In the genomic region with DNA sequence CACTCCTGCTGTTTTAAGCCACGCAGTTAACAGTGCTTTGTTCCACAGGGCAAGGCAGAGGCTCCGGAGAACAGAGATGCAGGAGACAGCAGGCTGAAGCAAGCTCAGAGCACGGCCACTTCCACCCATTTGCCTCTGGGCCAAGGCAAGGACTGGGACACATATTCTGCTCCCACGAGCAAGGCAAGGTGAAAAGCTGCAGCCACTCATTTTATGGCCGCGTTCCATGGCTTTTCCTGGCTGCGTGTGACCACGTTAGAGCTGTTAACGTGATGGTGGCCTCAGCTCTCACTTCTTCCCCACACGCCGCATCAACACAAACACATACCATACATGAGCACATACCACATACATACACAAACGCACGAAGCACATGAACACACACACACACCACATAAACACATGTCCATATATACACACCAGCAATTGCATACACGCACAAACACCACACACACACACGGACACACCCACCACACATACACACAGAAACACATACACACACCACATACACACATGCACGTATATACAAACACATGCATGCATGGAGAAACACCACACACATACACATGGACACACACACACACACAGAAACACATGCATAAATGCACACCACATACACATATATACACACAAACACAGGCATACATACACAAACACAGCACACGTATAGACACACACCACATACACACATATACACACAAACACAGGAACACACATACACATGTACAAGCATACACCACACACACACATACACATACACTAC, we compare ENCODE assay signal across 23 cellular contexts.
"Had no signal": no experiment of that assay in that cellular context is flagged by ENCODE, and none has a peak within 500 bp of the region (broad histone marks: within the 10 kb centered on the region; RNA-seq: fewer than 3 reads in every experiment).

No MANE protein-coding gene starts in this region.

- H3K36me3 ChIP-seq: cardiac muscle cell had no signal

- H3K27me3 ChIP-seq: cardiac muscle cell had no signal

- ATAC-seq: activated T-cell treated with anti-CD3 and anti-CD28 coated beads, Interleukin-2, amount 50 U/mL, for 4 hours; PC-3; T-cell had no signal

- FAIRE-seq: astrocyte, RCC 7860, TTC549 had no signal

- H3K4me3 ChIP-seq: cardiac muscle cell had no signal

- DNase-seq: activated CD4-positive, alpha-beta memory T cell treated with anti-CD3 and anti-CD28 coated beads for 36 hours; activated CD4-positive, alpha-beta T cell treated with anti-CD3 and anti-CD28 coated beads, Interleukin-2, amount 10 ng/mL, durations not matched to agents 7 days and 5 days; activated CD4-positive, CD25-positive, alpha-beta regulatory T cell; activated CD8-positive, alpha-beta memory T cell treated with anti-CD3 and anti-CD28 coated beads for 24 hours; activated gamma-delta T cell; activated naive CD4-positive, alpha-beta T cell treated with anti-CD3 and anti-CD28 coated beads for 36 hours; activated T-cell treated with anti-CD3 and anti-CD28 coated beads, Interleukin-2, amount 50 U/mL, for 4 hours; amygdala; NCI-H1048; NCI-H146; NCI-H187 treated with DMSO at 0.1 percent for 48 hours; NCI-H2081 treated with DMSO at 0.1 percent for 48 hours; NCI-H446; PC-3; SIG-M5; T-cell; T-helper 2 cell; T1000 had no signal

- H3K27ac ChIP-seq: cardiac muscle cell, VCaP had no signal
